ENCODE assay signal across 1 cellular context in genomic region chr19:44571830-44572661, GRCh38.
TF ChIP-seq lines count a peak whose summit lies in the region.

No MANE protein-coding gene starts in this region.

TF ChIP-seq in HepG2, 621 proteins besides CTCF, POLR2A, EP300 and RAD21 (continued from another document and continues in another):
- TF ChIP-seq TRIM22 (IDR thresholded peaks at IDR 0.05) = no peak
- peak; percentile 59 for TF ChIP-seq ISL2 (CRISPR knock-in tag; IDR thresholded peaks at IDR 0.05)
- TF ChIP-seq PAXIP1 (CRISPR knock-in tag; conservative IDR thresholded peaks at IDR 0.05) = peak; percentile 71
- no peak for TF ChIP-seq AGO2 (optimal IDR thresholded peaks at IDR 0.05; ENCODE audit: low read depth, low read length)
- TF ChIP-seq ZXDC (CRISPR knock-in tag; IDR thresholded peaks at IDR 0.05) = no peak
- 0 out of 2 replicates have a peak, but pooled peaks have one; percentile 21 for TF ChIP-seq TFAP4 (IDR thresholded peaks at IDR 0.05; ENCODE audit: borderline replicate concordance, low read depth)
- TF ChIP-seq ZNF318 (CRISPR knock-in tag; IDR thresholded peaks at IDR 0.05) = no peak
- TF ChIP-seq SRY (CRISPR knock-in tag; IDR thresholded peaks at IDR 0.05) = 0 out of 2 replicates have a peak, but pooled peaks have one; percentile 50
- no peak for TF ChIP-seq ZC3H13 (CRISPR knock-in tag; IDR thresholded peaks at IDR 0.05)
- TF ChIP-seq ZSCAN22 (CRISPR knock-in tag; IDR thresholded peaks at IDR 0.05) = 0 out of 2 replicates have a peak, but pooled peaks have one; percentile 22
- no peak for TF ChIP-seq MYPOP (CRISPR knock-in tag; IDR thresholded peaks at IDR 0.05)
- no peak for TF ChIP-seq ZNF552 (CRISPR knock-in tag; IDR thresholded peaks at IDR 0.05; ENCODE audit: borderline replicate concordance)
- TF ChIP-seq NFRKB (IDR thresholded peaks at IDR 0.05) = no peak
- no peak for TF ChIP-seq MAF1 (CRISPR knock-in tag; IDR thresholded peaks at IDR 0.05; ENCODE audit: borderline replicate concordance)
- TF ChIP-seq ZBTB46 (CRISPR knock-in tag; IDR thresholded peaks at IDR 0.05; ENCODE audit: borderline replicate concordance) = no peak
- no peak; the same call in 1 of the 2 replicates for TF ChIP-seq PHF21A (CRISPR knock-in tag; IDR thresholded peaks at IDR 0.05)
- TF ChIP-seq HMGXB4 (CRISPR knock-in tag; IDR thresholded peaks at IDR 0.05; ENCODE audit: borderline replicate concordance in 1 of 2, low read depth in 1 of 2) = no peak
- no peak for TF ChIP-seq TGIF2 (CRISPR knock-in tag; IDR thresholded peaks at IDR 0.05)
- peak; percentile 51 for TF ChIP-seq ARID5B (CRISPR knock-in tag; IDR thresholded peaks at IDR 0.05)
- TF ChIP-seq SALL2 (CRISPR knock-in tag; IDR thresholded peaks at IDR 0.05) = 0 out of 2 replicates have a peak, but pooled peaks have one; percentile 40
- no peak for TF ChIP-seq HOXD1 (CRISPR knock-in tag; IDR thresholded peaks at IDR 0.05)
- no peak for TF ChIP-seq HES4 (CRISPR knock-in tag; IDR thresholded peaks at IDR 0.05; ENCODE audit: borderline replicate concordance)
- no peak for TF ChIP-seq ZNF180 (CRISPR knock-in tag; IDR thresholded peaks at IDR 0.05; ENCODE audit: borderline replicate concordance, low read depth)
- TF ChIP-seq ZNF850 (CRISPR knock-in tag; conservative IDR thresholded peaks at IDR 0.05) = no peak
- no peak for TF ChIP-seq SYNCRIP (IDR thresholded peaks at IDR 0.05; ENCODE audit: insufficient read depth, low read depth, low read length)
